In the genomic region with DNA sequence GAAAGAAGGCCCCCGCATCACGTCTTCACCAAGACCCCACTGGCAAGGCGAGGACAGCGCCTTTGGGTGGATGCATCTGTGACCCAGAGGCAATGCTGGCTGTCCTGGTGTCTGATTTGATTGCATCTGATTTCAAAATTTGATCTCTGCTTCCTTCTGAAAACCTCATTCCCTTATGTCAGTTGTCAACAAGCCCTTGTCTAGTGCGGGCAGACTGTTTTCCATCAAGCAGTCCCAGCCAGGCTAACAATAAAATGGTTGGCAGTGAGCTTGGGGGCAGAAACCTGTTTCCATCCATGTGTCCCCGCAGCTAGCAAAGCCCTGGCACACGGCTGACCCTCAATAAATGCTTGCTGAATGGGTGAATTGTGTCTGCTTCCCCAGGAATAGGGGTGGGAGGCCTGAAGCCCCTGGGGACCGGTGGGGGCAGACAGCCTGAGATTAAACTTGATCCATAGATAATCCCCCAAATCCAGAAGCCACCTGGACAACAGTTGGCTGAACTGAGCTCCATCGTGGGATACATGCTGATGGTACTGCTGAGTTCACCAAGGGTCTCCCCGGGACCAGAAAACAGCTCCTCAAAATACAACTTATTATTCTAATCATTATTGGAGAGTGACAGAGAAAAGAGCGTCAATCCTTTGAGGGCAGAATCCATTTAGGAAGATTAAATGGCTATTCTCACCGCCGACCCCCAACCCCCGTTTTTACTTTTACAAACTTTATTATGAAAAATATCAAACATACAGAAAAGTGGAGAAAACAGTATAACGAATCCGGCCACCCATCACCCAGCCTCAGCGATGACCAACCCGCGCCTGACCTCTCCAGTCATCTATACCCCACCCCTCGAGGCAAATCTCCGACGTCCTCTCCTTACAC, we compare ENCODE assay signal across 1 cellular context.
TF ChIP-seq lines count a peak whose summit lies in the region.

No MANE protein-coding gene starts in this region.

TF ChIP-seq in WTC11, 78 proteins besides CTCF, POLR2A, EP300 and RAD21 (continued from another document):
- TF ChIP-seq, protein P1, sequence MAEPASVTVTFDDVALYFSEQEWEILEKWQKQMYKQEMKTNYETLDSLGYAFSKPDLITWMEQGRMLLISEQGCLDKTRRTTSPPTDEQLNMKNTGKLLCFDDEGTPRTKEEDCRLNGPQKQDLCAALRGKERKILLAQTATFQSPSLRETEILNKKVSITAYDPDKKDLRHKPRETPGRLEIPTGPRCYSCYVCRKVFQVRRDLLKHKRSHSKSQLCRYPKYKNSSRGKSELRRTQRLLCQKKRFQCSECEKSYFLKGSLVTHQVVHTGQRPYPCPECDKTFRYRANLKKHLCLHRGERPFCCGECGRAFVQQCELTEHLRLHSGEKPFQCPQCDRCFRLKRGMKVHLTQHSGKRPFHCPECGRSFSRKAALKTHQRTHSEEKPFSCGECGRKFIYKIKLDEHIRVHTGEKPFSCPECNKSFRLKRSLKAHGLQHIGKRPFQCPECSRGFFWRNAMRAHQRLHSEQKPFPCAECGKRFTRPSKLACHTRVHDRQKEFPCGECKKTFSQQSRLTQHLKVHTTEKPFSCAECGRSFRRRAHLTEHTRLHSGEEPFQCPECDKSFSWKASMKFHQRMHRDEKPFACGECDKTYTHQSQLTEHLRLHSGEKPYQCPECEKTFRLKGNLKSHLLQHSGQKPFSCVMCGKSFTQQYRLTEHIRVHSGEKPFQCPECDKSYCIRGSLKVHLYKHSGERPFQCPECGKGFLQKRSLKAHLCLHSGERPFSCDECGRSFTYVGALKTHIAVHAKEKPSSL (CRISPR knock-in tag; conservative IDR thresholded peaks at IDR 0.05): no peak
- TF ChIP-seq, protein P2, sequence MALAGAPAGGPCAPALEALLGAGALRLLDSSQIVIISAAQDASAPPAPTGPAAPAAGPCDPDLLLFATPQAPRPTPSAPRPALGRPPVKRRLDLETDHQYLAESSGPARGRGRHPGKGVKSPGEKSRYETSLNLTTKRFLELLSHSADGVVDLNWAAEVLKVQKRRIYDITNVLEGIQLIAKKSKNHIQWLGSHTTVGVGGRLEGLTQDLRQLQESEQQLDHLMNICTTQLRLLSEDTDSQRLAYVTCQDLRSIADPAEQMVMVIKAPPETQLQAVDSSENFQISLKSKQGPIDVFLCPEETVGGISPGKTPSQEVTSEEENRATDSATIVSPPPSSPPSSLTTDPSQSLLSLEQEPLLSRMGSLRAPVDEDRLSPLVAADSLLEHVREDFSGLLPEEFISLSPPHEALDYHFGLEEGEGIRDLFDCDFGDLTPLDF (CRISPR knock-in tag; IDR thresholded peaks at IDR 0.05): no peak
- TF ChIP-seq SOX15 (CRISPR knock-in tag; IDR thresholded peaks at IDR 0.05): no peak
- no peak for TF ChIP-seq GRHL2 (CRISPR knock-in tag; IDR thresholded peaks at IDR 0.05; ENCODE audit: insufficient replicate concordance, severe bottlenecking)
- TF ChIP-seq, protein P3, sequence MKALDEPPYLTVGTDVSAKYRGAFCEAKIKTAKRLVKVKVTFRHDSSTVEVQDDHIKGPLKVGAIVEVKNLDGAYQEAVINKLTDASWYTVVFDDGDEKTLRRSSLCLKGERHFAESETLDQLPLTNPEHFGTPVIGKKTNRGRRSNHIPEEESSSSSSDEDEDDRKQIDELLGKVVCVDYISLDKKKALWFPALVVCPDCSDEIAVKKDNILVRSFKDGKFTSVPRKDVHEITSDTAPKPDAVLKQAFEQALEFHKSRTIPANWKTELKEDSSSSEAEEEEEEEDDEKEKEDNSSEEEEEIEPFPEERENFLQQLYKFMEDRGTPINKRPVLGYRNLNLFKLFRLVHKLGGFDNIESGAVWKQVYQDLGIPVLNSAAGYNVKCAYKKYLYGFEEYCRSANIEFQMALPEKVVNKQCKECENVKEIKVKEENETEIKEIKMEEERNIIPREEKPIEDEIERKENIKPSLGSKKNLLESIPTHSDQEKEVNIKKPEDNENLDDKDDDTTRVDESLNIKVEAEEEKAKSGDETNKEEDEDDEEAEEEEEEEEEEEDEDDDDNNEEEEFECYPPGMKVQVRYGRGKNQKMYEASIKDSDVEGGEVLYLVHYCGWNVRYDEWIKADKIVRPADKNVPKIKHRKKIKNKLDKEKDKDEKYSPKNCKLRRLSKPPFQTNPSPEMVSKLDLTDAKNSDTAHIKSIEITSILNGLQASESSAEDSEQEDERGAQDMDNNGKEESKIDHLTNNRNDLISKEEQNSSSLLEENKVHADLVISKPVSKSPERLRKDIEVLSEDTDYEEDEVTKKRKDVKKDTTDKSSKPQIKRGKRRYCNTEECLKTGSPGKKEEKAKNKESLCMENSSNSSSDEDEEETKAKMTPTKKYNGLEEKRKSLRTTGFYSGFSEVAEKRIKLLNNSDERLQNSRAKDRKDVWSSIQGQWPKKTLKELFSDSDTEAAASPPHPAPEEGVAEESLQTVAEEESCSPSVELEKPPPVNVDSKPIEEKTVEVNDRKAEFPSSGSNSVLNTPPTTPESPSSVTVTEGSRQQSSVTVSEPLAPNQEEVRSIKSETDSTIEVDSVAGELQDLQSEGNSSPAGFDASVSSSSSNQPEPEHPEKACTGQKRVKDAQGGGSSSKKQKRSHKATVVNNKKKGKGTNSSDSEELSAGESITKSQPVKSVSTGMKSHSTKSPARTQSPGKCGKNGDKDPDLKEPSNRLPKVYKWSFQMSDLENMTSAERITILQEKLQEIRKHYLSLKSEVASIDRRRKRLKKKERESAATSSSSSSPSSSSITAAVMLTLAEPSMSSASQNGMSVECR (CRISPR knock-in tag; IDR thresholded peaks at IDR 0.05; ENCODE audit: borderline replicate concordance): no peak
- TF ChIP-seq FOXK1 (CRISPR knock-in tag; IDR thresholded peaks at IDR 0.05): no peak
- no peak for TF ChIP-seq GTF2I (CRISPR knock-in tag; conservative IDR thresholded peaks at IDR 0.05)
